In genomic region chr5:132445930-132446329, GRCh38 we compare ENCODE assay signal across 12 cellular contexts. TPM values are rescaled to one million over a fixed set of nuclear protein-coding genes. Genes with fewer than 3 reads are reported as not detected.
A peak's percentile ranks its signal among the peaks of the same experiment; 100 is the strongest.
DNase-seq lines count a peak whose midpoint lies in the region; ATAC-seq and TF ChIP-seq lines count a peak whose summit lies in the region.
"Had no signal": no experiment of that assay in that cellular context is flagged by ENCODE, and none has a peak within 500 bp of the region (broad histone marks: within the 10 kb centered on the region; RNA-seq: fewer than 3 reads in every experiment).

No MANE protein-coding gene starts in this region.

- POLR2A ChIA-PET in PC-9 (lab: Charles Lee; ENCODE audit: unreplicated experiment), result no interaction called here

- H3K9me2 ChIP-seq in PC-9 (ENCODE audit: insufficient read depth), result no peaks in the 10 kb centered on the region

- H3K4me1 ChIP-seq in BLaER1, result peaks cover 62% of the 10 kb centered on the region
- H3K4me1 ChIP-seq in PC-9 (replicated peaks; ENCODE audit: insufficient read depth), result peaks cover 48% of the 10 kb centered on the region
- peaks cover 17 to 20% of the 10 kb centered on the region in 2 experiments for H3K4me1 ChIP-seq in trophoblast cell (ENCODE audit: control insufficient read depth in 1 of 2, insufficient read depth in 2 of 2, low read length in 2 of 2)

- H2BK120ac ChIP-seq in trophoblast cell (ENCODE audit: insufficient read depth, low read length, poor library complexity), result peak overlapping the region; percentile 59

- CTCF ChIA-PET in PC-9 (lab: Charles Lee), result no interaction called here

- no peak overlapping the region for H3K4me3 ChIP-seq in BLaER1
- H3K4me3 ChIP-seq in PC-9, result no peak overlapping the region
- H3K4me3 ChIP-seq in fibroblast of the aortic adventitia (ENCODE audit: low read depth, low read length), result no peak overlapping the region
- H3K4me3 ChIP-seq in trophoblast cell (ENCODE audit: low read depth, low read length), result no peak overlapping the region

- H4K12ac ChIP-seq in trophoblast cell (ENCODE audit: low read depth, low read length), result peak overlapping the region; percentile 10

- H3F3A ChIP-seq in PC-9 (ENCODE audit: insufficient read depth, low read depth), result peaks cover 26% of the 10 kb centered on the region; the same call in 1 of the 2 replicates

- peak overlapping the region; percentile 57 for H4K91ac ChIP-seq in trophoblast cell (ENCODE audit: low read depth, low read length)

- no peaks in the 10 kb centered on the region for H3K27me3 ChIP-seq in BLaER1
- no peaks in the 10 kb centered on the region for H3K27me3 ChIP-seq in PC-9 (ENCODE audit: insufficient read depth, low read depth)
- no peaks in the 10 kb centered on the region for H3K27me3 ChIP-seq in trophoblast cell (ENCODE audit: insufficient read depth, low read length)

- peak overlapping the region; percentile 67 for H2AK5ac ChIP-seq in trophoblast cell (ENCODE audit: low read length)

- peak overlapping the region; percentile 39; the same call in 1 of the 2 replicates for H3K27ac ChIP-seq in BLaER1
- peak overlapping the region; percentile 88 for H3K27ac ChIP-seq in PC-9
- H3K27ac ChIP-seq in trophoblast cell (ENCODE audit: low read depth, low read length), result peak overlapping the region; percentile 68

- H4K20me1 ChIP-seq in BLaER1, result no peaks in the 10 kb centered on the region
- H4K20me1 ChIP-seq in PC-9 (ENCODE audit: insufficient read depth), result no peaks in the 10 kb centered on the region

- H3K9ac ChIP-seq in BLaER1 (no peak overlapping the region), trophoblast cell (ENCODE audit: low read length) (no peak overlapping the region)

- H3K4ac ChIP-seq in trophoblast cell (ENCODE audit: low read depth, low read length), result peak overlapping the region; percentile 11

- no peak for ATAC-seq in HG03571 (IDR thresholded peaks at IDR 0.05; ENCODE audit: unreplicated experiment)

- DNase-seq in PC-9, result peak; percentile 55 to 66
- DNase-seq in fibroblast of the aortic adventitia (ENCODE audit: low read depth), result peak; percentile 38
- peak in 1 of 2 donors; percentile 68 for DNase-seq in trophoblast cell
- DNase-seq in activated CD4-positive, alpha-beta T cell treated with anti-CD3 and anti-CD28 coated beads, Interleukin-2, amount 50 U/mL, for 4 hours, result no peak
- DNase-seq in activated CD4-positive, alpha-beta T cell treated with anti-CD3 and anti-CD28 coated beads for 48 hours, result no peak
- no peak for DNase-seq in GF-D8 (lab: John Stamatoyannopoulos, UW)
- DNase-seq: activated T-cell treated with anti-CD3 and anti-CD28 coated beads for 4 hours, NCI-H82, retina, T-helper 2 cell had no signal

- H3K4me2 ChIP-seq in BLaER1 (peak overlapping the region; percentile 79), PC-9 (peak overlapping the region; percentile 36), trophoblast cell (ENCODE audit: low read length) (peak overlapping the region; percentile 42)

- H2BK5ac ChIP-seq in trophoblast cell (ENCODE audit: low read depth, low read length, poor library complexity), result peak overlapping the region; percentile 74

- TF ChIP-seq CTCF in PC-9 (conservative IDR thresholded peaks at IDR 0.05), result no peak
- TF ChIP-seq CTCF in fibroblast of the aortic adventitia (IDR thresholded peaks at IDR 0.05; ENCODE audit: insufficient read depth, low read length), result no peak

- H3K14ac ChIP-seq in trophoblast cell (ENCODE audit: low read length), result peak overlapping the region; percentile 74

- no peaks in the 10 kb centered on the region for H3K79me2 ChIP-seq in PC-9 (ENCODE audit: low read depth)
- no peaks in the 10 kb centered on the region for H3K79me2 ChIP-seq in trophoblast cell (ENCODE audit: control insufficient read depth, insufficient read depth, low read length, poor library complexity)

- H3K23ac ChIP-seq in trophoblast cell (ENCODE audit: low read length), result no peak overlapping the region

- H3K79me1 ChIP-seq in trophoblast cell (ENCODE audit: low read length), result peaks cover 12% of the 10 kb centered on the region

- H3K36me3 ChIP-seq in BLaER1 (peaks cover 67% of the 10 kb centered on the region), PC-9 (ENCODE audit: low read depth) (no peaks in the 10 kb centered on the region), trophoblast cell (ENCODE audit: control insufficient read depth in 1 of 2, insufficient read depth in 2 of 2, low read length in 2 of 2) (no peaks in the 10 kb centered on the region)

- peak overlapping the region; percentile 76 for H4K8ac ChIP-seq in trophoblast cell (ENCODE audit: low read depth, low read length)

- TSS peak; percentile 67 for BruUV-seq in PC-9 (replicated peaks; lab: Mats Ljungman, UMichigan)

- no CpG with 5 or more reads among the region's 3 CpGs for WGBS in trophoblast cell (ENCODE audit: extremely low coverage, insufficient coverage, insufficient read length)

- peak overlapping the region; percentile 79 for H2BK12ac ChIP-seq in trophoblast cell (ENCODE audit: low read length)

- H3K9me3 ChIP-seq in BLaER1 (no peaks in the 10 kb centered on the region), PC-9 (ENCODE audit: insufficient read depth, low read depth) (no peaks in the 10 kb centered on the region), trophoblast cell (ENCODE audit: insufficient read depth, low read depth, low read length) (peaks cover 1% of the 10 kb centered on the region)

- intact Hi-C loops in PC-9 (cut with micrococcal nuclease; ENCODE audit: unreplicated experiment), result loop anchor here (1.0 to 2.0 kb wide), 3 partner anchors 18 to 51 kb away; no protein-coding TSS in a partner anchor

- no peak overlapping the region for H2AFZ ChIP-seq in PC-9
- H2AFZ ChIP-seq in trophoblast cell (ENCODE audit: insufficient read depth, low read length, poor library complexity), result peak overlapping the region; percentile 18

- peak overlapping the region; percentile 63 for H3K18ac ChIP-seq in trophoblast cell (ENCODE audit: low read length)

RNA-seq across cellular contexts. Expression of gene IRF1, which starts 44.6 kb away (rescaled TPM):
- total RNA-seq in PC-9 (2021) (27.1 and 38.9 TPM in 2 replicates), fibroblast of the aortic adventitia (ENCODE audit: low replicate concordance) (17.1 and 24.6 TPM in 2 replicates)
- 2.7 and 3.3 TPM in 2 replicates for polyA plus RNA-seq in trophoblast cell (2013)

Comparison
In these comparisons a context has a peak if more than half of its experiments do, and no peak if none do; other contexts are left out.
1. DNase-seq: peak in PC-9 (2 of 2) and fibroblast of the aortic adventitia (single experiment); none in activated CD4-positive, alpha-beta T cell treated with anti-CD3 and anti-CD28 coated beads, Interleukin-2, amount 50 U/mL, for 4 hours (0 of 2), activated CD4-positive, alpha-beta T cell treated with anti-CD3 and anti-CD28 coated beads for 48 hours (single experiment) and GF-D8 (single experiment).
2. Peak in every context shown above with its lines, with median percentiles within 50 percentile points of each other: H3K27ac ChIP-seq and H3K4me2 ChIP-seq.